ENCODE assay signal across 24 cellular contexts in the genomic region with DNA sequence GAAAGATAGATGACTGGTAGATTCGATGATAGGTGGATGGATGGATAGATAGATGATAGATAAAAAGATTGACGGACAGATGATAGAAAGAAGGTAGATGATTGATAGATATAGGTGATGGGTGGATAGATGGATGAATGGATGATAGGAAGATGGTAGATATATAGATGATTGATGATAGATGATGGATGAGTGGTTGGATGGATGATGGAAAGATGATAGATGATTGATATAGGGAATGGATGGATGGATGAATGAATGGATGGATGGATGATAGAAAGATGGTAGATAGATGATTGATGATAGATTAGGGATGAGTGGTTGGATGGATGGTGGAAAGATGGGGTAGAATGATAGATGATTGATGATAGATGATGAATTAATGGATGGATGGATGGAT.
"Had no signal": no experiment of that assay in that cellular context is flagged by ENCODE, and none has a peak within 500 bp of the region (broad histone marks: within the 10 kb centered on the region; RNA-seq: fewer than 3 reads in every experiment).

No MANE protein-coding gene starts in this region.

- DNase-seq: dermis blood vessel endothelial cell; dorsolateral prefrontal cortex; effector CD4-positive, alpha-beta T cell; effector memory CD4-positive, alpha-beta T cell; foreskin keratinocyte; heart left ventricle; hypothalamus; left cardiac atrium; left lung; left ventricle myocardium superior; lower lobe of right lung; mesenchymal stem cell; mucosa of descending colon; naive B cell; naive thymus-derived CD8-positive, alpha-beta T cell had no signal

- H3K4me1 ChIP-seq: esophagus muscularis mucosa, foreskin keratinocyte, gastroesophageal sphincter, heart left ventricle, left lung, lower lobe of right lung had no signal

- H3K9me3 Mint-ChIP-seq: mesothelial cell of epicardium had no signal

- H3K4me3 ChIP-seq: coronary artery, dorsolateral prefrontal cortex, esophagus muscularis mucosa, gastroesophageal sphincter, heart left ventricle, hepatocyte, left lung, lower lobe of right lung, mucosa of descending colon had no signal

- H3K27ac ChIP-seq: coronary artery, dorsolateral prefrontal cortex, esophagus muscularis mucosa, foreskin keratinocyte, gastroesophageal sphincter, heart left ventricle, hepatocyte, left lung, lower lobe of right lung had no signal

- H2AFZ ChIP-seq: hepatocyte had no signal

- H3K9me3 ChIP-seq: esophagus muscularis mucosa, heart left ventricle, left lung, lower lobe of right lung, mucosa of descending colon had no signal

- H3K36me3 Mint-ChIP-seq: mesothelial cell of epicardium; naive thymus-derived CD8-positive, alpha-beta T cell had no signal

- ATAC-seq: foreskin keratinocyte; gastroesophageal sphincter; heart left ventricle; left cardiac atrium; left lung; left ventricle myocardium superior; lower lobe of right lung; mucosa of descending colon; naive thymus-derived CD8-positive, alpha-beta T cell had no signal

- H3K79me2 ChIP-seq: hepatocyte had no signal

- H3K4me2 ChIP-seq: hepatocyte had no signal

- FAIRE-seq: endothelial cell of umbilical vein, frontal cortex, islet of Langerhans, keratinocyte had no signal

- H3K36me3 ChIP-seq: esophagus muscularis mucosa, gastroesophageal sphincter, heart left ventricle, left lung, lower lobe of right lung had no signal

- H3K4me1 Mint-ChIP-seq: mesothelial cell of epicardium; naive thymus-derived CD8-positive, alpha-beta T cell had no signal

- H3K27ac Mint-ChIP-seq: mesothelial cell of epicardium; naive B cell; naive thymus-derived CD8-positive, alpha-beta T cell had no signal

- H3K4me3 Mint-ChIP-seq: mesothelial cell of epicardium; naive B cell; naive thymus-derived CD8-positive, alpha-beta T cell had no signal
